ENCODE assay signal across 1 cellular context in the genomic region with DNA sequence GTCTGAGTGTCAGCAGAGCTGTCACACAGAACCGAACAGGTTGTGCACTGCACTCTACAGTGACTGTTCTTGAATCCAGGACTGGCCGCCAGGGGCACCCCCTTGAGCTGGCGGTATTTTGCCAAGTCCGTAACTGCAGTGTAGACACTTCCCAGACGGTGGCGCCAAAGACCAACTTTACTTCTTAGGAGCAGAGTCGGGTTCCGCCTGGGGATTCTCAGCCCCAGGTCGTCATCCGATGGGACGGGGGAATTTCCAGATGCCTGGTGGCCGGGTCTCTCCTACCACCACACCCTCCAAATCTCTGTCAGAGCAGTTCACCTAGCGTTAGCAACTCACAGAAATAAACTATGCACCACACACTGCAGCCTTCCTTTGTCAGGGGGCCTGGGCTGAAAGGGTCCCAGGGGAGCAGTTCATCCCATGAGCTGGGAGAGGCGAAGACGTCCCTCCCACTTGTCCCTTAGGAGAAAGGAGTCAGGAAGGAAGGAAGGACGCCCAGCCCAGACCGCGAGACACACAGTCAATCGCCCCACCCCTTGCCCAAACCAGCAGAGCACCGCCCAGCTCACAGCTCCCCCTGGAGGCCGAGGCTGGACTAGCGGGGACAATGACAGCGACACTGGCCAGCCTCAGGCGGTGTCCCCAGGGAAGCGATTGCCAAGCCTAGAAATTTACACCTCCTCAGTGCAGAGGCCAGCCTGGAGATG.
TF ChIP-seq lines count a peak whose summit lies in the region.

No MANE protein-coding gene starts in this region.

TF ChIP-seq in K562, 482 proteins besides CTCF, POLR2A, EP300 and RAD21 (continued from another document and continues in another):
- TF ChIP-seq, protein P1, sequence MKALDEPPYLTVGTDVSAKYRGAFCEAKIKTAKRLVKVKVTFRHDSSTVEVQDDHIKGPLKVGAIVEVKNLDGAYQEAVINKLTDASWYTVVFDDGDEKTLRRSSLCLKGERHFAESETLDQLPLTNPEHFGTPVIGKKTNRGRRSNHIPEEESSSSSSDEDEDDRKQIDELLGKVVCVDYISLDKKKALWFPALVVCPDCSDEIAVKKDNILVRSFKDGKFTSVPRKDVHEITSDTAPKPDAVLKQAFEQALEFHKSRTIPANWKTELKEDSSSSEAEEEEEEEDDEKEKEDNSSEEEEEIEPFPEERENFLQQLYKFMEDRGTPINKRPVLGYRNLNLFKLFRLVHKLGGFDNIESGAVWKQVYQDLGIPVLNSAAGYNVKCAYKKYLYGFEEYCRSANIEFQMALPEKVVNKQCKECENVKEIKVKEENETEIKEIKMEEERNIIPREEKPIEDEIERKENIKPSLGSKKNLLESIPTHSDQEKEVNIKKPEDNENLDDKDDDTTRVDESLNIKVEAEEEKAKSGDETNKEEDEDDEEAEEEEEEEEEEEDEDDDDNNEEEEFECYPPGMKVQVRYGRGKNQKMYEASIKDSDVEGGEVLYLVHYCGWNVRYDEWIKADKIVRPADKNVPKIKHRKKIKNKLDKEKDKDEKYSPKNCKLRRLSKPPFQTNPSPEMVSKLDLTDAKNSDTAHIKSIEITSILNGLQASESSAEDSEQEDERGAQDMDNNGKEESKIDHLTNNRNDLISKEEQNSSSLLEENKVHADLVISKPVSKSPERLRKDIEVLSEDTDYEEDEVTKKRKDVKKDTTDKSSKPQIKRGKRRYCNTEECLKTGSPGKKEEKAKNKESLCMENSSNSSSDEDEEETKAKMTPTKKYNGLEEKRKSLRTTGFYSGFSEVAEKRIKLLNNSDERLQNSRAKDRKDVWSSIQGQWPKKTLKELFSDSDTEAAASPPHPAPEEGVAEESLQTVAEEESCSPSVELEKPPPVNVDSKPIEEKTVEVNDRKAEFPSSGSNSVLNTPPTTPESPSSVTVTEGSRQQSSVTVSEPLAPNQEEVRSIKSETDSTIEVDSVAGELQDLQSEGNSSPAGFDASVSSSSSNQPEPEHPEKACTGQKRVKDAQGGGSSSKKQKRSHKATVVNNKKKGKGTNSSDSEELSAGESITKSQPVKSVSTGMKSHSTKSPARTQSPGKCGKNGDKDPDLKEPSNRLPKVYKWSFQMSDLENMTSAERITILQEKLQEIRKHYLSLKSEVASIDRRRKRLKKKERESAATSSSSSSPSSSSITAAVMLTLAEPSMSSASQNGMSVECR (CRISPR knock-in tag; IDR thresholded peaks at IDR 0.05), result peak; percentile 34; the same call in 1 of the 2 replicates
- TF ChIP-seq ZNF785 (CRISPR knock-in tag; IDR thresholded peaks at IDR 0.05) (no peak), YY1 (IDR thresholded peaks at IDR 0.05; ENCODE audit: borderline replicate concordance in 1 of 3, control insufficient read depth in 1 of 3, extremely low read depth in 1 of 3, insufficient read depth in 3 of 3, insufficient read length in 1 of 3, insufficient replicate concordance in 2 of 3, low read depth in 1 of 3, low read length in 2 of 3) (peak in 2 of 3 experiments; percentile 42 to 54), TOE1 (IDR thresholded peaks at IDR 0.05; ENCODE audit: borderline replicate concordance) (peak; percentile 66), TOE1 (CRISPR knock-in tag; IDR thresholded peaks at IDR 0.05; ENCODE audit: borderline replicate concordance, low read depth) (0 out of 2 replicates have a peak, but pooled peaks have one; percentile 23), TCF3 (CRISPR knock-in tag; IDR thresholded peaks at IDR 0.05) (0 out of 2 replicates have a peak, but pooled peaks have one; percentile 2), PRMT5 (CRISPR knock-in tag; IDR thresholded peaks at IDR 0.05) (no peak), SRSF3 (IDR thresholded peaks at IDR 0.05; ENCODE audit: insufficient read depth, low read length) (no peak), HDAC8 (tag; IDR thresholded peaks at IDR 0.05) (no peak; the same call in 1 of the 2 replicates), TBP (optimal IDR thresholded peaks at IDR 0.05; ENCODE audit: low read depth, low read length) (no peak), RFX7 (CRISPR knock-in tag; IDR thresholded peaks at IDR 0.05) (no peak), RFX1 (IDR thresholded peaks at IDR 0.05) (no peak), KAT7 (CRISPR knock-in tag; IDR thresholded peaks at IDR 0.05; ENCODE audit: borderline replicate concordance) (peak; percentile 71; the same call in 1 of the 2 replicates), POLR2B (IDR thresholded peaks at IDR 0.05; ENCODE audit: low read depth, partially characterized antibody) (no peak), MAFF (IDR thresholded peaks at IDR 0.05; ENCODE audit: low read length) (peak; percentile 52), NFIX (CRISPR knock-in tag; IDR thresholded peaks at IDR 0.05; ENCODE audit: low read depth) (no peak)
- TF ChIP-seq, protein P2, sequence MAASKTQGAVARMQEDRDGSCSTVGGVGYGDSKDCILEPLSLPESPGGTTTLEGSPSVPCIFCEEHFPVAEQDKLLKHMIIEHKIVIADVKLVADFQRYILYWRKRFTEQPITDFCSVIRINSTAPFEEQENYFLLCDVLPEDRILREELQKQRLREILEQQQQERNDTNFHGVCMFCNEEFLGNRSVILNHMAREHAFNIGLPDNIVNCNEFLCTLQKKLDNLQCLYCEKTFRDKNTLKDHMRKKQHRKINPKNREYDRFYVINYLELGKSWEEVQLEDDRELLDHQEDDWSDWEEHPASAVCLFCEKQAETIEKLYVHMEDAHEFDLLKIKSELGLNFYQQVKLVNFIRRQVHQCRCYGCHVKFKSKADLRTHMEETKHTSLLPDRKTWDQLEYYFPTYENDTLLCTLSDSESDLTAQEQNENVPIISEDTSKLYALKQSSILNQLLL (CRISPR knock-in tag; IDR thresholded peaks at IDR 0.05; ENCODE audit: borderline replicate concordance), result no peak
- TF ChIP-seq, protein P3, sequence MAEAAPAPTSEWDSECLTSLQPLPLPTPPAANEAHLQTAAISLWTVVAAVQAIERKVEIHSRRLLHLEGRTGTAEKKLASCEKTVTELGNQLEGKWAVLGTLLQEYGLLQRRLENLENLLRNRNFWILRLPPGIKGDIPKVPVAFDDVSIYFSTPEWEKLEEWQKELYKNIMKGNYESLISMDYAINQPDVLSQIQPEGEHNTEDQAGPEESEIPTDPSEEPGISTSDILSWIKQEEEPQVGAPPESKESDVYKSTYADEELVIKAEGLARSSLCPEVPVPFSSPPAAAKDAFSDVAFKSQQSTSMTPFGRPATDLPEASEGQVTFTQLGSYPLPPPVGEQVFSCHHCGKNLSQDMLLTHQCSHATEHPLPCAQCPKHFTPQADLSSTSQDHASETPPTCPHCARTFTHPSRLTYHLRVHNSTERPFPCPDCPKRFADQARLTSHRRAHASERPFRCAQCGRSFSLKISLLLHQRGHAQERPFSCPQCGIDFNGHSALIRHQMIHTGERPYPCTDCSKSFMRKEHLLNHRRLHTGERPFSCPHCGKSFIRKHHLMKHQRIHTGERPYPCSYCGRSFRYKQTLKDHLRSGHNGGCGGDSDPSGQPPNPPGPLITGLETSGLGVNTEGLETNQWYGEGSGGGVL (CRISPR knock-in tag; IDR thresholded peaks at IDR 0.05), result no peak
- TF ChIP-seq, protein P4, sequence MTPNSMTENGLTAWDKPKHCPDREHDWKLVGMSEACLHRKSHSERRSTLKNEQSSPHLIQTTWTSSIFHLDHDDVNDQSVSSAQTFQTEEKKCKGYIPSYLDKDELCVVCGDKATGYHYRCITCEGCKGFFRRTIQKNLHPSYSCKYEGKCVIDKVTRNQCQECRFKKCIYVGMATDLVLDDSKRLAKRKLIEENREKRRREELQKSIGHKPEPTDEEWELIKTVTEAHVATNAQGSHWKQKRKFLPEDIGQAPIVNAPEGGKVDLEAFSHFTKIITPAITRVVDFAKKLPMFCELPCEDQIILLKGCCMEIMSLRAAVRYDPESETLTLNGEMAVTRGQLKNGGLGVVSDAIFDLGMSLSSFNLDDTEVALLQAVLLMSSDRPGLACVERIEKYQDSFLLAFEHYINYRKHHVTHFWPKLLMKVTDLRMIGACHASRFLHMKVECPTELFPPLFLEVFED (CRISPR knock-in tag; conservative IDR thresholded peaks at IDR 0.05), result no peak
- TF ChIP-seq, protein P5, sequence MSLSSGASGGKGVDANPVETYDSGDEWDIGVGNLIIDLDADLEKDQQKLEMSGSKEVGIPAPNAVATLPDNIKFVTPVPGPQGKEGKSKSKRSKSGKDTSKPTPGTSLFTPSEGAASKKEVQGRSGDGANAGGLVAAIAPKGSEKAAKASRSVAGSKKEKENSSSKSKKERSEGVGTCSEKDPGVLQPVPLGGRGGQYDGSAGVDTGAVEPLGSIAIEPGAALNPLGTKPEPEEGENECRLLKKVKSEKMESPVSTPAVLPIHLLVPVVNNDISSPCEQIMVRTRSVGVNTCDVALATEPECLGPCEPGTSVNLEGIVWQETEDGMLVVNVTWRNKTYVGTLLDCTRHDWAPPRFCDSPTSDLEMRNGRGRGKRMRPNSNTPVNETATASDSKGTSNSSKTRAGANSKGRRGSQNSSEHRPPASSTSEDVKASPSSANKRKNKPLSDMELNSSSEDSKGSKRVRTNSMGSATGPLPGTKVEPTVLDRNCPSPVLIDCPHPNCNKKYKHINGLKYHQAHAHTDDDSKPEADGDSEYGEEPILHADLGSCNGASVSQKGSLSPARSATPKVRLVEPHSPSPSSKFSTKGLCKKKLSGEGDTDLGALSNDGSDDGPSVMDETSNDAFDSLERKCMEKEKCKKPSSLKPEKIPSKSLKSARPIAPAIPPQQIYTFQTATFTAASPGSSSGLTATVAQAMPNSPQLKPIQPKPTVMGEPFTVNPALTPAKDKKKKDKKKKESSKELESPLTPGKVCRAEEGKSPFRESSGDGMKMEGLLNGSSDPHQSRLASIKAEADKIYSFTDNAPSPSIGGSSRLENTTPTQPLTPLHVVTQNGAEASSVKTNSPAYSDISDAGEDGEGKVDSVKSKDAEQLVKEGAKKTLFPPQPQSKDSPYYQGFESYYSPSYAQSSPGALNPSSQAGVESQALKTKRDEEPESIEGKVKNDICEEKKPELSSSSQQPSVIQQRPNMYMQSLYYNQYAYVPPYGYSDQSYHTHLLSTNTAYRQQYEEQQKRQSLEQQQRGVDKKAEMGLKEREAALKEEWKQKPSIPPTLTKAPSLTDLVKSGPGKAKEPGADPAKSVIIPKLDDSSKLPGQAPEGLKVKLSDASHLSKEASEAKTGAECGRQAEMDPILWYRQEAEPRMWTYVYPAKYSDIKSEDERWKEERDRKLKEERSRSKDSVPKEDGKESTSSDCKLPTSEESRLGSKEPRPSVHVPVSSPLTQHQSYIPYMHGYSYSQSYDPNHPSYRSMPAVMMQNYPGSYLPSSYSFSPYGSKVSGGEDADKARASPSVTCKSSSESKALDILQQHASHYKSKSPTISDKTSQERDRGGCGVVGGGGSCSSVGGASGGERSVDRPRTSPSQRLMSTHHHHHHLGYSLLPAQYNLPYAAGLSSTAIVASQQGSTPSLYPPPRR (CRISPR knock-in tag; IDR thresholded peaks at IDR 0.05; ENCODE audit: borderline replicate concordance), result 0 out of 2 replicates have a peak, but pooled peaks have one; percentile 58
- TF ChIP-seq, protein P6, sequence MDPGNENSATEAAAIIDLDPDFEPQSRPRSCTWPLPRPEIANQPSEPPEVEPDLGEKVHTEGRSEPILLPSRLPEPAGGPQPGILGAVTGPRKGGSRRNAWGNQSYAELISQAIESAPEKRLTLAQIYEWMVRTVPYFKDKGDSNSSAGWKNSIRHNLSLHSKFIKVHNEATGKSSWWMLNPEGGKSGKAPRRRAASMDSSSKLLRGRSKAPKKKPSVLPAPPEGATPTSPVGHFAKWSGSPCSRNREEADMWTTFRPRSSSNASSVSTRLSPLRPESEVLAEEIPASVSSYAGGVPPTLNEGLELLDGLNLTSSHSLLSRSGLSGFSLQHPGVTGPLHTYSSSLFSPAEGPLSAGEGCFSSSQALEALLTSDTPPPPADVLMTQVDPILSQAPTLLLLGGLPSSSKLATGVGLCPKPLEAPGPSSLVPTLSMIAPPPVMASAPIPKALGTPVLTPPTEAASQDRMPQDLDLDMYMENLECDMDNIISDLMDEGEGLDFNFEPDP (CRISPR knock-in tag; IDR thresholded peaks at IDR 0.05), result no peak
- TF ChIP-seq, protein P7, sequence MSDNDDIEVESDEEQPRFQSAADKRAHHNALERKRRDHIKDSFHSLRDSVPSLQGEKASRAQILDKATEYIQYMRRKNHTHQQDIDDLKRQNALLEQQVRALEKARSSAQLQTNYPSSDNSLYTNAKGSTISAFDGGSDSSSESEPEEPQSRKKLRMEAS (CRISPR knock-in tag; IDR thresholded peaks at IDR 0.05), result no peak; the same call in 1 of the 2 replicates
